In genomic region chr15:68277605-68278344, GRCh38 we compare ENCODE assay signal across 8 cellular contexts. TPM values are rescaled to one million over a fixed set of nuclear protein-coding genes. Genes with fewer than 3 reads are reported as not detected.
DNase-seq lines count a peak whose midpoint lies in the region; ATAC-seq and TF ChIP-seq lines count a peak whose summit lies in the region.

Gene FEM1B (plus strand): TSS chr15:68277745. CDS start chr15:68278418, 673 bp downstream.

- DNase-seq in NCI-H1694 (lab: John Stamatoyannopoulos, UW) (peak; percentile 73), amniotic epithelial cell (ENCODE audit: low read depth) (peak; percentile 91), heart right ventricle (peak; percentile 89 to 91), progenitor cell of endocrine pancreas (ENCODE audit: low spot score, unreplicated experiment) (peak; percentile 65), upper lobe of right lung (peak; percentile 96)

- peaks cover 3 to 81% (median 60%) of the 10 kb centered on the region in 9 donors for H3K4me1 ChIP-seq in heart right ventricle
- peaks cover 64% of the 10 kb centered on the region for H3K4me1 ChIP-seq in upper lobe of right lung

- no peaks in the 10 kb centered on the region for H3K27me3 ChIP-seq in heart right ventricle
- H3K27me3 ChIP-seq in upper lobe of right lung = no peaks in the 10 kb centered on the region

- H3K4me3 ChIP-seq in heart right ventricle (peak within 1 kb of the TSS; percentile 65 to 97 (median 90)), upper lobe of right lung (peak within 1 kb of the TSS; percentile 95)

- H3K27ac ChIP-seq in heart right ventricle (peak within 1 kb of the TSS; percentile 95 to 100 (median 98)), upper lobe of right lung (peak within 1 kb of the TSS; percentile 99)

- H3K36me3 ChIP-seq in heart right ventricle (no peaks in the 10 kb centered on the region), upper lobe of right lung (no peaks in the 10 kb centered on the region)

- H3K4me3 Mint-ChIP-seq in progenitor cell of endocrine pancreas (ENCODE audit: low read depth) = peak within 1 kb of the TSS; percentile 95

- WGBS in heart right ventricle, 2 donors = 0 to 1% methylated on average over 75 to 85 of the region's 85 CpGs

- H3K27ac Mint-ChIP-seq in progenitor cell of endocrine pancreas = peak within 1 kb of the TSS; percentile 98

- peak; percentile 67 for ATAC-seq in HG02884 (IDR thresholded peaks at IDR 0.05; ENCODE audit: unreplicated experiment)
- ATAC-seq in heart right ventricle = peak; percentile 92 to 96 (median 92)
- ATAC-seq in upper lobe of right lung = peak; percentile 94

- H3K9me3 Mint-ChIP-seq in progenitor cell of endocrine pancreas (ENCODE audit: low read depth) = no peaks in the 10 kb centered on the region

- H3K4me1 Mint-ChIP-seq in progenitor cell of endocrine pancreas (ENCODE audit: low read depth) = peaks cover 58% of the 10 kb centered on the region

- H3K9me3 ChIP-seq in heart right ventricle (no peaks in the 10 kb centered on the region), upper lobe of right lung (no peaks in the 10 kb centered on the region)

- peak; percentile 67 for TF ChIP-seq POLR2A in GM15510 (IDR thresholded peaks at IDR 0.05; ENCODE audit: borderline replicate concordance, extremely low read depth, insufficient read length)

- H3K27me3 Mint-ChIP-seq in progenitor cell of endocrine pancreas = no peaks in the 10 kb centered on the region

- intact Hi-C loops in T-helper 1 cell treated with Interleukin-12 subunit alpha and Interleukin-12 subunit beta and Interleukin-4 antibody, amounts not matched to agents 30 ng/mL and 1 ng/mL, for 36 hours (cut with micrococcal nuclease) = loop anchor here (1.0 to 5.0 kb wide), 10 partner anchors 20 to 1770 kb away; partner anchors contain the start of genes CLN6, MAP2K5, PIAS1 and ZWILCH
- intact Hi-C loops in heart right ventricle (cut with DNase I) = no loop called here
- intact Hi-C loops in upper lobe of right lung (cut with DNase I) = no loop called here

- peaks cover 2% of the 10 kb centered on the region for H3K36me3 Mint-ChIP-seq in progenitor cell of endocrine pancreas (ENCODE audit: insufficient read depth)

- TF ChIP-seq CTCF in heart right ventricle (IDR thresholded peaks at IDR 0.05) (peak in 3 of 9 donors; percentile 35 to 54 (median 42)), progenitor cell of endocrine pancreas (IDR thresholded peaks at IDR 0.05; ENCODE audit: unreplicated experiment) (peak; percentile 67), upper lobe of right lung (IDR thresholded peaks at IDR 0.05) (peak; percentile 45)

RNA-seq across cellular contexts. Expression of gene FEM1B, which starts in this region (rescaled TPM):
- total RNA-seq in T-helper 1 cell treated with Interleukin-12 subunit alpha and Interleukin-12 subunit beta and Interleukin-4 antibody, amounts not matched to agents 30 ng/mL and 1 ng/mL, for 36 hours = 50.9 and 51.8 TPM in 2 replicates
- 100 to 1,000 TPM in 1 of 10 donors, 10 to 100 TPM in 9; 39.9 to 101 (median 76.5) TPM for total RNA-seq in heart right ventricle
- 10 to 100 TPM; 10.5 to 22.0 TPM for polyA plus RNA-seq in heart right ventricle
- total RNA-seq in progenitor cell of endocrine pancreas = 45.9 and 50.5 TPM in 2 replicates
- 42.3 TPM for total RNA-seq in upper lobe of right lung

Comparison
In these comparisons a context has a peak if more than half of its experiments do, and no peak if none do; other contexts are left out.
1. Peak in every context shown above with its lines: DNase-seq, ATAC-seq, H3K4me3 ChIP-seq and H3K27ac ChIP-seq.